ENCODE assay signal across 1 cellular context in the genomic region with DNA sequence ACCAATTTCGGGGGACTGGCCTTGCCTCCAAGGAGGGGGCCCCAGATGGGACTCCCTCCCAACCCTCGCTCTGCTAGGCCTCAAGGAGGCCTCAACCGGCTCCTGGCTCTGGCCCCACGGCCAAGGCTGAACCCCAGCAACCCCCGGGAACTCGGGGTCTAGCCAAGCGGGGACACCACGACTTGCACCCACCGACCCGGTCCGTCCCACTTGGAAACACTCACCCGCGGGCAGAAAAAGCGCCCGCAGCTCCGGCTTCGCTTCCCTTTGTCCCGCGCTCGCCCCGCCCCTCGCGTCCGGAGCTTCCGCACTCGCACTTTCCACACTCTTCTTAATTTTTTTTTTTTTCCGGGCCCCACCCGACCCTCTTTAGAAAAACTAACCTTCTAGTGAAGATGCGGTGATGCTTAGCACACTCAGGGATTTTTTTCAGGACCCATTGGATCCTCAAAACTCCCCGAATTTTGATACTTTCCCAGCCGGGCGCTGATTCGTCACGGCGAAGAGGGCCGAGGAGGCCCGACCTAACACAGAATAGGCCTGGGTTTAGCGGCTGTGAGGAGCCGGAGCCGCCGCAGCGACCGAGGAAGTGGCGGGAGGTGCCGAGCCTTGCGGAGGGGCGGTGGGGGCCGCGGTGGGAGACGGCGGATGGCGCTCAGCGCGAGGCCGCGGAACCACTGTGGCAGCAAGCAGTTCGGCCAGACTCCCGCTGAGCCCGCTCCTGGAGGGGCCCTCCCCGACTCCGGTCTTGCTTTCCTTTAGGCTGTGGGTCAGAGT.
TF ChIP-seq lines count a peak whose summit lies in the region.

A gene (minus strand): TSS at position 270 of the 777 bp plus-strand sequence. CDS start 2,016 bp downstream, outside the sequence.

TF ChIP-seq in HepG2, 621 proteins besides CTCF, POLR2A, EP300 and RAD21 (continued from another document and continues in another):
- TF ChIP-seq, protein P1, sequence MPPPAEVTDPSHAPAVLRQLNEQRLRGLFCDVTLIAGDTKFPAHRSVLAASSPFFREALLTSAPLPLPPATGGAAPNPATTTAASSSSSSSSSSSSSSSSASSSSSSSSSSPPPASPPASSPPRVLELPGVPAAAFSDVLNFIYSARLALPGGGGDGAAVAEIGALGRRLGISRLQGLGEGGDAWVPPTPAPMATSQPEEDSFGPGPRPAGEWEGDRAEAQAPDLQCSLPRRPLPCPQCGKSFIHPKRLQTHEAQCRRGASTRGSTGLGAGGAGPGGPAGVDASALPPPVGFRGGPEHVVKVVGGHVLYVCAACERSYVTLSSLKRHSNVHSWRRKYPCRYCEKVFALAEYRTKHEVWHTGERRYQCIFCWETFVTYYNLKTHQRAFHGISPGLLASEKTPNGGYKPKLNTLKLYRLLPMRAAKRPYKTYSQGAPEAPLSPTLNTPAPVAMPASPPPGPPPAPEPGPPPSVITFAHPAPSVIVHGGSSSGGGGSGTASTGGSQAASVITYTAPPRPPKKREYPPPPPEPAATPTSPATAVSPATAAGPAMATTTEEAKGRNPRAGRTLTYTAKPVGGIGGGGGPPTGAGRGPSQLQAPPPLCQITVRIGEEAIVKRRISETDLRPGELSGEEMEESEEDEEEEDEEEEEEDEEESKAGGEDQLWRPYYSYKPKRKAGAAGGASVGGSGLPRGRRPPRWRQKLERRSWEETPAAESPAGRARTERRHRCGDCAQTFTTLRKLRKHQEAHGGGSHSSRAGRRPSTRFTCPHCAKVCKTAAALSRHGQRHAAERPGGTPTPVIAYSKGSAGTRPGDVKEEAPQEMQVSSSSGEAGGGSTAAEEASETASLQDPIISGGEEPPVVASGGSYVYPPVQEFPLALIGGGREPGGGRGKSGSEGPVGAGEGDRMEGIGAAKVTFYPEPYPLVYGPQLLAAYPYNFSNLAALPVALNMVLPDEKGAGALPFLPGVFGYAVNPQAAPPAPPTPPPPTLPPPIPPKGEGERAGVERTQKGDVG (CRISPR knock-in tag; IDR thresholded peaks at IDR 0.05; ENCODE audit: borderline replicate concordance), result no peak
- TF ChIP-seq ZNF720 (CRISPR knock-in tag; IDR thresholded peaks at IDR 0.05), result 0 out of 2 replicates have a peak, but pooled peaks have one; percentile 43
- TF ChIP-seq, protein P2, sequence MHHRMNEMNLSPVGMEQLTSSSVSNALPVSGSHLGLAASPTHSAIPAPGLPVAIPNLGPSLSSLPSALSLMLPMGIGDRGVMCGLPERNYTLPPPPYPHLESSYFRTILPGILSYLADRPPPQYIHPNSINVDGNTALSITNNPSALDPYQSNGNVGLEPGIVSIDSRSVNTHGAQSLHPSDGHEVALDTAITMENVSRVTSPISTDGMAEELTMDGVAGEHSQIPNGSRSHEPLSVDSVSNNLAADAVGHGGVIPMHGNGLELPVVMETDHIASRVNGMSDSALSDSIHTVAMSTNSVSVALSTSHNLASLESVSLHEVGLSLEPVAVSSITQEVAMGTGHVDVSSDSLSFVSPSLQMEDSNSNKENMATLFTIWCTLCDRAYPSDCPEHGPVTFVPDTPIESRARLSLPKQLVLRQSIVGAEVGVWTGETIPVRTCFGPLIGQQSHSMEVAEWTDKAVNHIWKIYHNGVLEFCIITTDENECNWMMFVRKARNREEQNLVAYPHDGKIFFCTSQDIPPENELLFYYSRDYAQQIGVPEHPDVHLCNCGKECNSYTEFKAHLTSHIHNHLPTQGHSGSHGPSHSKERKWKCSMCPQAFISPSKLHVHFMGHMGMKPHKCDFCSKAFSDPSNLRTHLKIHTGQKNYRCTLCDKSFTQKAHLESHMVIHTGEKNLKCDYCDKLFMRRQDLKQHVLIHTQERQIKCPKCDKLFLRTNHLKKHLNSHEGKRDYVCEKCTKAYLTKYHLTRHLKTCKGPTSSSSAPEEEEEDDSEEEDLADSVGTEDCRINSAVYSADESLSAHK (CRISPR knock-in tag; IDR thresholded peaks at IDR 0.05; ENCODE audit: borderline replicate concordance), result no peak; the same call in 1 of the 2 replicates
- TF ChIP-seq, protein P3, sequence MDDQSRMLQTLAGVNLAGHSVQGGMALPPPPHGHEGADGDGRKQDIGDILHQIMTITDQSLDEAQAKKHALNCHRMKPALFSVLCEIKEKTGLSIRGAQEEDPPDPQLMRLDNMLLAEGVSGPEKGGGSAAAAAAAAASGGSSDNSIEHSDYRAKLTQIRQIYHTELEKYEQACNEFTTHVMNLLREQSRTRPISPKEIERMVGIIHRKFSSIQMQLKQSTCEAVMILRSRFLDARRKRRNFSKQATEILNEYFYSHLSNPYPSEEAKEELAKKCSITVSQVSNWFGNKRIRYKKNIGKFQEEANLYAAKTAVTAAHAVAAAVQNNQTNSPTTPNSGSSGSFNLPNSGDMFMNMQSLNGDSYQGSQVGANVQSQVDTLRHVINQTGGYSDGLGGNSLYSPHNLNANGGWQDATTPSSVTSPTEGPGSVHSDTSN (CRISPR knock-in tag; IDR thresholded peaks at IDR 0.05; ENCODE audit: borderline replicate concordance), result no peak
- TF ChIP-seq EED (CRISPR knock-in tag; IDR thresholded peaks at IDR 0.05), result peak; percentile 74; the same call in 1 of the 2 replicates
- TF ChIP-seq ZNF510 (CRISPR knock-in tag; IDR thresholded peaks at IDR 0.05; ENCODE audit: low read depth), result no peak
- no peak for TF ChIP-seq SIN3B (IDR thresholded peaks at IDR 0.05; ENCODE audit: low read length)
- TF ChIP-seq, protein P4, sequence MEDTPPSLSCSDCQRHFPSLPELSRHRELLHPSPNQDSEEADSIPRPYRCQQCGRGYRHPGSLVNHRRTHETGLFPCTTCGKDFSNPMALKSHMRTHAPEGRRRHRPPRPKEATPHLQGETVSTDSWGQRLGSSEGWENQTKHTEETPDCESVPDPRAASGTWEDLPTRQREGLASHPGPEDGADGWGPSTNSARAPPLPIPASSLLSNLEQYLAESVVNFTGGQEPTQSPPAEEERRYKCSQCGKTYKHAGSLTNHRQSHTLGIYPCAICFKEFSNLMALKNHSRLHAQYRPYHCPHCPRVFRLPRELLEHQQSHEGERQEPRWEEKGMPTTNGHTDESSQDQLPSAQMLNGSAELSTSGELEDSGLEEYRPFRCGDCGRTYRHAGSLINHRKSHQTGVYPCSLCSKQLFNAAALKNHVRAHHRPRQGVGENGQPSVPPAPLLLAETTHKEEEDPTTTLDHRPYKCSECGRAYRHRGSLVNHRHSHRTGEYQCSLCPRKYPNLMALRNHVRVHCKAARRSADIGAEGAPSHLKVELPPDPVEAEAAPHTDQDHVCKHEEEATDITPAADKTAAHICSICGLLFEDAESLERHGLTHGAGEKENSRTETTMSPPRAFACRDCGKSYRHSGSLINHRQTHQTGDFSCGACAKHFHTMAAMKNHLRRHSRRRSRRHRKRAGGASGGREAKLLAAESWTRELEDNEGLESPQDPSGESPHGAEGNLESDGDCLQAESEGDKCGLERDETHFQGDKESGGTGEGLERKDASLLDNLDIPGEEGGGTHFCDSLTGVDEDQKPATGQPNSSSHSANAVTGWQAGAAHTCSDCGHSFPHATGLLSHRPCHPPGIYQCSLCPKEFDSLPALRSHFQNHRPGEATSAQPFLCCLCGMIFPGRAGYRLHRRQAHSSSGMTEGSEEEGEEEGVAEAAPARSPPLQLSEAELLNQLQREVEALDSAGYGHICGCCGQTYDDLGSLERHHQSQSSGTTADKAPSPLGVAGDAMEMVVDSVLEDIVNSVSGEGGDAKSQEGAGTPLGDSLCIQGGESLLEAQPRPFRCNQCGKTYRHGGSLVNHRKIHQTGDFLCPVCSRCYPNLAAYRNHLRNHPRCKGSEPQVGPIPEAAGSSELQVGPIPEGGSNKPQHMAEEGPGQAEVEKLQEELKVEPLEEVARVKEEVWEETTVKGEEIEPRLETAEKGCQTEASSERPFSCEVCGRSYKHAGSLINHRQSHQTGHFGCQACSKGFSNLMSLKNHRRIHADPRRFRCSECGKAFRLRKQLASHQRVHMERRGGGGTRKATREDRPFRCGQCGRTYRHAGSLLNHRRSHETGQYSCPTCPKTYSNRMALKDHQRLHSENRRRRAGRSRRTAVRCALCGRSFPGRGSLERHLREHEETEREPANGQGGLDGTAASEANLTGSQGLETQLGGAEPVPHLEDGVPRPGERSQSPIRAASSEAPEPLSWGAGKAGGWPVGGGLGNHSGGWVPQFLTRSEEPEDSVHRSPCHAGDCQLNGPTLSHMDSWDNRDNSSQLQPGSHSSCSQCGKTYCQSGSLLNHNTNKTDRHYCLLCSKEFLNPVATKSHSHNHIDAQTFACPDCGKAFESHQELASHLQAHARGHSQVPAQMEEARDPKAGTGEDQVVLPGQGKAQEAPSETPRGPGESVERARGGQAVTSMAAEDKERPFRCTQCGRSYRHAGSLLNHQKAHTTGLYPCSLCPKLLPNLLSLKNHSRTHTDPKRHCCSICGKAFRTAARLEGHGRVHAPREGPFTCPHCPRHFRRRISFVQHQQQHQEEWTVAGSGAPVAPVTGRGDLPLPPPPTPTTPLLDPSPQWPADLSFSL (CRISPR knock-in tag; IDR thresholded peaks at IDR 0.05), result 0 out of 2 replicates have a peak, but pooled peaks have one; percentile 69
- 0 out of 2 replicates have a peak, but pooled peaks have one; percentile 79 for TF ChIP-seq ZNF790 (CRISPR knock-in tag; IDR thresholded peaks at IDR 0.05; ENCODE audit: borderline replicate concordance)
- peak; percentile 20; the same call in 1 of the 2 replicates for TF ChIP-seq FOSL2 (CRISPR knock-in tag; IDR thresholded peaks at IDR 0.05)
- TF ChIP-seq, protein P5, sequence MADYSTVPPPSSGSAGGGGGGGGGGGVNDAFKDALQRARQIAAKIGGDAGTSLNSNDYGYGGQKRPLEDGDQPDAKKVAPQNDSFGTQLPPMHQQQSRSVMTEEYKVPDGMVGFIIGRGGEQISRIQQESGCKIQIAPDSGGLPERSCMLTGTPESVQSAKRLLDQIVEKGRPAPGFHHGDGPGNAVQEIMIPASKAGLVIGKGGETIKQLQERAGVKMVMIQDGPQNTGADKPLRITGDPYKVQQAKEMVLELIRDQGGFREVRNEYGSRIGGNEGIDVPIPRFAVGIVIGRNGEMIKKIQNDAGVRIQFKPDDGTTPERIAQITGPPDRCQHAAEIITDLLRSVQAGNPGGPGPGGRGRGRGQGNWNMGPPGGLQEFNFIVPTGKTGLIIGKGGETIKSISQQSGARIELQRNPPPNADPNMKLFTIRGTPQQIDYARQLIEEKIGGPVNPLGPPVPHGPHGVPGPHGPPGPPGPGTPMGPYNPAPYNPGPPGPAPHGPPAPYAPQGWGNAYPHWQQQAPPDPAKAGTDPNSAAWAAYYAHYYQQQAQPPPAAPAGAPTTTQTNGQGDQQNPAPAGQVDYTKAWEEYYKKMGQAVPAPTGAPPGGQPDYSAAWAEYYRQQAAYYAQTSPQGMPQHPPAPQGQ (CRISPR knock-in tag; IDR thresholded peaks at IDR 0.05; ENCODE audit: borderline replicate concordance), result no peak
- TF ChIP-seq CC2D1A (CRISPR knock-in tag; IDR thresholded peaks at IDR 0.05), result no peak
- TF ChIP-seq, protein P6, sequence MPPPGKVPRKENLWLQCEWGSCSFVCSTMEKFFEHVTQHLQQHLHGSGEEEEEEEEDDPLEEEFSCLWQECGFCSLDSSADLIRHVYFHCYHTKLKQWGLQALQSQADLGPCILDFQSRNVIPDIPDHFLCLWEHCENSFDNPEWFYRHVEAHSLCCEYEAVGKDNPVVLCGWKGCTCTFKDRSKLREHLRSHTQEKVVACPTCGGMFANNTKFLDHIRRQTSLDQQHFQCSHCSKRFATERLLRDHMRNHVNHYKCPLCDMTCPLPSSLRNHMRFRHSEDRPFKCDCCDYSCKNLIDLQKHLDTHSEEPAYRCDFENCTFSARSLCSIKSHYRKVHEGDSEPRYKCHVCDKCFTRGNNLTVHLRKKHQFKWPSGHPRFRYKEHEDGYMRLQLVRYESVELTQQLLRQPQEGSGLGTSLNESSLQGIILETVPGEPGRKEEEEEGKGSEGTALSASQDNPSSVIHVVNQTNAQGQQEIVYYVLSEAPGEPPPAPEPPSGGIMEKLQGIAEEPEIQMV (CRISPR knock-in tag; IDR thresholded peaks at IDR 0.05; ENCODE audit: low read depth), result no peak
- TF ChIP-seq MXI1 (IDR thresholded peaks at IDR 0.05; ENCODE audit: borderline replicate concordance, low read depth, low read length), result no peak
- TF ChIP-seq, protein P7, sequence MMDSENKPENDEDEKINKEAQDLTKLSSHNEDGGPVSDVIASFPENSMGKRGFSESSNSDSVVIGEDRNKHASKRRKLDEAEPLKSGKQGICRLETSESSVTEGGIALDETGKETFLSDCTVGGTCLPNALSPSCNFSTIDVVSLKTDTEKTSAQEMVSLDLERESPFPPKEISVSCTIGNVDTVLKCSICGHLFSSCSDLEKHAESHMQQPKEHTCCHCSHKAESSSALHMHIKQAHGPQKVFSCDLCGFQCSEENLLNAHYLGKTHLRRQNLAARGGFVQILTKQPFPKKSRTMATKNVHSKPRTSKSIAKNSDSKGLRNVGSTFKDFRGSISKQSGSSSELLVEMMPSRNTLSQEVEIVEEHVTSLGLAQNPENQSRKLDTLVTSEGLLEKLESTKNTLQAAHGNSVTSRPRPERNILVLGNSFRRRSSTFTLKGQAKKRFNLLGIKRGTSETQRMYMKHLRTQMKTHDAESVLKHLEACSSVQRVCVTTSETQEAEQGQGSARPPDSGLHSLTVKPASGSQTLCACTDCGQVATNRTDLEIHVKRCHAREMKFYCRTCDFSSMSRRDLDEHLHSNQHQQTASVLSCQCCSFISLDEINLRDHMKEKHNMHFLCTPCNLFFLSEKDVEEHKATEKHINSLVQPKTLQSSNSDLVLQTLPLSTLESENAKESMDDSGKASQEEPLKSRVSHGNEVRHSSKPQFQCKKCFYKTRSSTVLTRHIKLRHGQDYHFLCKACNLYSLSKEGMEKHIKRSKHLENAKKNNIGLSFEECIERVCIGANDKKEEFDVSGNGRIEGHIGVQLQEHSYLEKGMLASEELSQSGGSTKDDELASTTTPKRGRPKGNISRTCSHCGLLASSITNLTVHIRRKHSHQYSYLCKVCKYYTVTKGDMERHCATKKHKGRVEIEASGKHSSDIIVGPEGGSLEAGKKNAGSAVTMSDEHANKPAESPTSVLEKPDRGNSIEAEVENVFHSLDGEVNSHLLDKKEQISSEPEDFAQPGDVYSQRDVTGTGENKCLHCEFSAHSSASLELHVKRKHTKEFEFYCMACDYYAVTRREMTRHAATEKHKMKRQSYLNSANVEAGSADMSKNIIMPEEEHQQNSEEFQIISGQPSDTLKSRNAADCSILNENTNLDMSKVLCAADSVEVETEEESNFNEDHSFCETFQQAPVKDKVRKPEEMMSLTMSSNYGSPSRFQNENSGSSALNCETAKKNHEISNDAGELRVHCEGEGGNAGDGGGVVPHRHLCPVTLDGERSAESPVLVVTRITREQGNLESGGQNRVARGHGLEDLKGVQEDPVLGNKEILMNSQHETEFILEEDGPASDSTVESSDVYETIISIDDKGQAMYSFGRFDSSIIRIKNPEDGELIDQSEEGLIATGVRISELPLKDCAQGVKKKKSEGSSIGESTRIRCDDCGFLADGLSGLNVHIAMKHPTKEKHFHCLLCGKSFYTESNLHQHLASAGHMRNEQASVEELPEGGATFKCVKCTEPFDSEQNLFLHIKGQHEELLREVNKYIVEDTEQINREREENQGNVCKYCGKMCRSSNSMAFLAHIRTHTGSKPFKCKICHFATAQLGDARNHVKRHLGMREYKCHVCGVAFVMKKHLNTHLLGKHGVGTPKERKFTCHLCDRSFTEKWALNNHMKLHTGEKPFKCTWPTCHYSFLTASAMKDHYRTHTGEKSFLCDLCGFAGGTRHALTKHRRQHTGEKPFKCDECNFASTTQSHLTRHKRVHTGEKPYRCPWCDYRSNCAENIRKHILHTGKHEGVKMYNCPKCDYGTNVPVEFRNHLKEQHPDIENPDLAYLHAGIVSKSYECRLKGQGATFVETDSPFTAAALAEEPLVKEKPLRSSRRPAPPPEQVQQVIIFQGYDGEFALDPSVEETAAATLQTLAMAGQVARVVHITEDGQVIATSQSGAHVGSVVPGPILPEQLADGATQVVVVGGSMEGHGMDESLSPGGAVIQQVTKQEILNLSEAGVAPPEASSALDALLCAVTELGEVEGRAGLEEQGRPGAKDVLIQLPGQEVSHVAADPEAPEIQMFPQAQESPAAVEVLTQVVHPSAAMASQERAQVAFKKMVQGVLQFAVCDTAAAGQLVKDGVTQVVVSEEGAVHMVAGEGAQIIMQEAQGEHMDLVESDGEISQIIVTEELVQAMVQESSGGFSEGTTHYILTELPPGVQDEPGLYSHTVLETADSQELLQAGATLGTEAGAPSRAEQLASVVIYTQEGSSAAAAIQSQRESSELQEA (CRISPR knock-in tag; IDR thresholded peaks at IDR 0.05; ENCODE audit: not compliant biosample characterization), result peak; percentile 21
